Comparison of ENCODE assay signal across 8 cellular contexts in genomic region chr7:105011771-105012502, GRCh38. TPM values are rescaled to one million over a fixed set of nuclear protein-coding genes. Genes with fewer than 3 reads are reported as not detected.
DNase-seq lines count a peak whose midpoint lies in the region; ATAC-seq, FAIRE-seq and TF ChIP-seq lines count a peak whose summit lies in the region.

No MANE protein-coding gene starts in this region.

- H3K14ac ChIP-seq in neuronal stem cell (ENCODE audit: low read length), result no peak overlapping the region

- H3K36me3 ChIP-seq in endothelial cell of umbilical vein (ENCODE audit: control insufficient read depth in 2 of 2, extremely low read depth in 1 of 2, insufficient read depth in 2 of 2, low read length in 2 of 2), result no peaks in the 10 kb centered on the region
- H3K36me3 ChIP-seq in neuronal stem cell (replicated peaks in 1 of 2; ENCODE audit: control insufficient read depth in 2 of 2, insufficient read depth in 2 of 2, low read length in 2 of 2), result peaks cover 0 to 41% of the 10 kb centered on the region in 2 donors

- no peak for TF ChIP-seq CTCF in HL-60 (IDR thresholded peaks at IDR 0.05; ENCODE audit: insufficient read depth, low read length)
- no peak for TF ChIP-seq CTCF in endothelial cell of umbilical vein (IDR thresholded peaks at IDR 0.05; ENCODE audit: extremely low read depth in 1 of 2, insufficient read depth in 1 of 2, low read depth in 1 of 2, low read length in 2 of 2)

- no peak overlapping the region for H2BK15ac ChIP-seq in neuronal stem cell (ENCODE audit: low read length)

- no CpG with 5 or more reads among the region's 23 CpGs for WGBS in neuronal stem cell (ENCODE audit: extremely low coverage in 2 of 2, insufficient read length in 2 of 2, insufficient replicate concordance in 1 of 2), 2 donors

- H3K9me1 ChIP-seq in endothelial cell of umbilical vein (replicated peaks; ENCODE audit: control insufficient read depth, extremely low read depth, insufficient read depth, low read length), result no peaks in the 10 kb centered on the region

- no peak for ATAC-seq in GM18907 (IDR thresholded peaks at IDR 0.05; ENCODE audit: unreplicated experiment)

- H4K8ac ChIP-seq in neuronal stem cell (ENCODE audit: low read depth, low read length), result no peak overlapping the region

- CTCF ChIA-PET in endothelial cell of umbilical vein (lab: Charles Lee), result interaction anchor here (6.8 kb wide), 1 partner anchor 30 kb away, joined by 97 read pairs; no protein-coding TSS in a partner anchor

- dilution Hi-C loops in endothelial cell of umbilical vein (cut with MboI; ENCODE audit: extremely low pct_ligation_motif_present, low sequenced_read_pairs), result no loop called here

- no peak for DNase-seq in HL-60 (ENCODE audit: low read depth in 1 of 2, low spot score in 1 of 2)
- DNase-seq in activated CD4-positive, alpha-beta T cell treated with anti-CD3 and anti-CD28 coated beads for 4 hours, result peak; percentile 16 to 25
- DNase-seq in endothelial cell of umbilical vein (ENCODE audit: low read depth, low spot score), result no peak
- no peak for DNase-seq in neuronal stem cell (ENCODE audit: low spot score)
- no peak for DNase-seq in NOMO-1 treated with dmso at 0.1 percent for 144 hours (lab: John Stamatoyannopoulos, UW; ENCODE audit: unreplicated experiment)
- DNase-seq in HPDE6-E6E7 (ENCODE audit: extremely low spot score), result no peak
- DNase-seq in SKM-1 treated with dmso at 0.1 percent for 144 hours (lab: John Stamatoyannopoulos, UW; ENCODE audit: unreplicated experiment), result no peak

- intact Hi-C loops in endothelial cell of umbilical vein (cut with micrococcal nuclease), result loop anchor here (2.0 to 5.0 kb wide), 2 partner anchors 475 to 1667 kb away; partner anchors contain the start of gene DNAJC2

- H3K79me1 ChIP-seq in neuronal stem cell (ENCODE audit: low read depth, low read length), result peaks cover 3% of the 10 kb centered on the region

- H2AK5ac ChIP-seq in neuronal stem cell (ENCODE audit: low read depth, low read length), result peak overlapping the region; percentile 93

- H2AFZ ChIP-seq in endothelial cell of umbilical vein (ENCODE audit: low read depth, low read length) (no peak overlapping the region), neuronal stem cell (ENCODE audit: low read length) (no peak overlapping the region)

- peaks cover 84% of the 10 kb centered on the region for H3K79me2 ChIP-seq in endothelial cell of umbilical vein (ENCODE audit: control insufficient read depth, insufficient read depth, low read length)

- H3K4me1 ChIP-seq in endothelial cell of umbilical vein (ENCODE audit: control insufficient read depth, extremely low read depth, insufficient read depth, low read length) (peaks cover 28% of the 10 kb centered on the region), neuronal stem cell (ENCODE audit: control insufficient read depth in 2 of 2, insufficient read depth in 1 of 2, low read depth in 1 of 2, low read length in 2 of 2) (peaks cover 0 to 3% of the 10 kb centered on the region in 2 donors)

- TF ChIP-seq POLR2A in endothelial cell of umbilical vein (IDR thresholded peaks at IDR 0.05; ENCODE audit: low read depth, low read length), result no peak

- peak overlapping the region; percentile 96 for H3K18ac ChIP-seq in neuronal stem cell (ENCODE audit: low read length)

- peak overlapping the region; percentile 100 for H3K27ac ChIP-seq in HL-60 (replicated peaks)
- peak overlapping the region; percentile 98 for H3K27ac ChIP-seq in endothelial cell of umbilical vein (ENCODE audit: insufficient read depth, low read depth, low read length)
- peak overlapping the region; percentile 97 for H3K27ac ChIP-seq in neuronal stem cell (replicated peaks; ENCODE audit: low read length)

- H3K23ac ChIP-seq in neuronal stem cell (ENCODE audit: low read depth, low read length, poor library complexity), result peak overlapping the region; percentile 98

- POLR2A ChIA-PET in endothelial cell of umbilical vein (lab: Charles Lee), result interaction anchor here (0.6 to 5.2 kb wide), 7 partner anchors 13 to 874 kb away, joined by 3 to 35 read pairs (median 5); no protein-coding TSS in a partner anchor

- TSS peak; percentile 22 for BruUV-seq in endothelial cell of umbilical vein (replicated peaks; lab: Mats Ljungman, UMichigan)

- H3K4me2 ChIP-seq in endothelial cell of umbilical vein (ENCODE audit: insufficient read depth, low read length) (peak overlapping the region; percentile 100), neuronal stem cell (ENCODE audit: insufficient read depth, low read length, poor library complexity, severe bottlenecking) (peak overlapping the region; percentile 54)

- peak overlapping the region; percentile 99 for H2BK5ac ChIP-seq in neuronal stem cell (ENCODE audit: low read length)

- H3K4ac ChIP-seq in neuronal stem cell (ENCODE audit: low read length), result no peak overlapping the region

- peak overlapping the region; percentile 61 for H3K4me3 ChIP-seq in HL-60 (replicated peaks; ENCODE audit: insufficient read depth, low read length)
- peak overlapping the region; percentile 93 to 99 (median 98) for H3K4me3 ChIP-seq in endothelial cell of umbilical vein (replicated peaks in 1 of 3; ENCODE audit: insufficient read depth in 1 of 3, low read depth in 1 of 3, low read length in 3 of 3)
- H3K4me3 ChIP-seq in neuronal stem cell (ENCODE audit: low read length in 2 of 2), result peak overlapping the region; percentile 91 to 99

- H2BK12ac ChIP-seq in neuronal stem cell (ENCODE audit: low read length), result no peak overlapping the region

- no peak overlapping the region for H4K91ac ChIP-seq in neuronal stem cell (ENCODE audit: low read depth, low read length, poor library complexity)

- H3K27me3 ChIP-seq in HL-60 (ENCODE audit: insufficient read depth, poor library complexity, severe bottlenecking) (no peaks in the 10 kb centered on the region), endothelial cell of umbilical vein (ENCODE audit: control insufficient read depth in 2 of 2, insufficient read depth in 2 of 2, low read length in 2 of 2) (no peaks in the 10 kb centered on the region), neuronal stem cell (ENCODE audit: control insufficient read depth in 3 of 3, insufficient read depth in 3 of 3, low read depth in 1 of 3, low read length in 3 of 3) (no peaks in the 10 kb centered on the region)

- peaks cover 4% of the 10 kb centered on the region for H4K20me1 ChIP-seq in endothelial cell of umbilical vein (replicated peaks; ENCODE audit: control insufficient read depth, extremely low read depth, insufficient read depth, low read length)

- FAIRE-seq in endothelial cell of umbilical vein (lab: Jason Lieb, UNC), result no peak

- peak overlapping the region; percentile 99 for H3K9ac ChIP-seq in endothelial cell of umbilical vein (replicated peaks; ENCODE audit: extremely low read depth, insufficient read depth, low read length)
- H3K9ac ChIP-seq in neuronal stem cell (ENCODE audit: low read depth, low read length, poor library complexity), result peak overlapping the region; percentile 71

- H3K9me3 ChIP-seq in endothelial cell of umbilical vein (replicated peaks; ENCODE audit: control insufficient read depth, insufficient read depth, low read length), result no peaks in the 10 kb centered on the region
- H3K9me3 ChIP-seq in neuronal stem cell (replicated peaks in 1 of 2; ENCODE audit: control insufficient read depth in 2 of 2, insufficient read depth in 1 of 2, low read depth in 1 of 2, low read length in 2 of 2), result no peaks in the 10 kb centered on the region

- no peak overlapping the region for H2BK120ac ChIP-seq in neuronal stem cell (ENCODE audit: low read depth, low read length)

TF ChIP-seq in endothelial cell of umbilical vein, 7 proteins besides CTCF, POLR2A, EP300 and RAD21:
- no peak for TF ChIP-seq MYC (IDR thresholded peaks at IDR 0.05; ENCODE audit: low read depth, low read length)
- no peak for TF ChIP-seq EZH2 (IDR thresholded peaks at IDR 0.05; ENCODE audit: borderline replicate concordance, low read depth, low read length, severe bottlenecking)
- TF ChIP-seq GATA2 (IDR thresholded peaks at IDR 0.05; ENCODE audit: insufficient read depth, insufficient read length, low read depth, low read length), result no peak
- TF ChIP-seq JUN (IDR thresholded peaks at IDR 0.05; ENCODE audit: borderline replicate concordance, insufficient read depth, insufficient read length, low read depth), result no peak
- no peak for TF ChIP-seq FOS (IDR thresholded peaks at IDR 0.05; ENCODE audit: borderline replicate concordance, insufficient read depth, low read length)
- TF ChIP-seq POLR2AphosphoS5 (IDR thresholded peaks at IDR 0.05; ENCODE audit: insufficient read depth, low read depth, low read length), result no peak
- TF ChIP-seq, protein P1, sequence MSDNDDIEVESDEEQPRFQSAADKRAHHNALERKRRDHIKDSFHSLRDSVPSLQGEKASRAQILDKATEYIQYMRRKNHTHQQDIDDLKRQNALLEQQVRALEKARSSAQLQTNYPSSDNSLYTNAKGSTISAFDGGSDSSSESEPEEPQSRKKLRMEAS (IDR thresholded peaks at IDR 0.05; ENCODE audit: insufficient read depth, insufficient read length), result no peak
TF ChIP-seq in endothelial cell of umbilical vein: peak in this region for 0.

RNA-seq across cellular contexts. Expression of gene KMT2E, which starts 2.1 kb away (rescaled TPM):
- total RNA-seq in endothelial cell of umbilical vein, result 68.5 and 74.8 TPM in 2 replicates
- polyA plus RNA-seq in endothelial cell of umbilical vein, result 10.1 and 19.0 TPM in 2 replicates
- 10.7 and 11.8 TPM in 2 replicates for polyA plus RNA-seq in endothelial cell of umbilical vein (2011; cell fraction: cytosol; rRNA removed)
- polyA plus RNA-seq in endothelial cell of umbilical vein (2011; cell fraction: nucleus; rRNA removed), result 55.5 and 66.2 TPM in 2 replicates
- polyA plus RNA-seq in endothelial cell of umbilical vein (2012), result 27.7 and 29.8 TPM in 2 replicates
- polyA minus RNA-seq in endothelial cell of umbilical vein, result 92.4 and 106 TPM in 2 replicates
- 19.5 TPM for polyA minus RNA-seq in endothelial cell of umbilical vein (2011; cell fraction: cytosol; rRNA and poly(A)+ RNA removed)
- 172 and 208 TPM in 2 replicates for polyA minus RNA-seq in endothelial cell of umbilical vein (2011; cell fraction: nucleus; rRNA and poly(A)+ RNA removed)
- 55.8 TPM for polyA plus RNA-seq in neuronal stem cell (2013, experiment 1 of 2)
- polyA plus RNA-seq in neuronal stem cell (2013, experiment 2 of 2), result 60.0 TPM

Comparison
In these comparisons a context has a peak if more than half of its experiments do, and no peak if none do; other contexts are left out.
1. DNase-seq: peak in activated CD4-positive, alpha-beta T cell treated with anti-CD3 and anti-CD28 coated beads for 4 hours (2 of 2); none in HL-60 (0 of 2), endothelial cell of umbilical vein (single experiment), neuronal stem cell (single experiment), NOMO-1 treated with dmso at 0.1 percent for 144 hours (single experiment), HPDE6-E6E7 (single experiment) and SKM-1 treated with dmso at 0.1 percent for 144 hours (single experiment).
2. Peak in every context shown above with its lines, with median percentiles within 50 percentile points of each other: H3K27ac ChIP-seq and H3K4me3 ChIP-seq.